Comparison of ENCODE assay signal across 30 cellular contexts in genomic region chr6:133757330-133757729, GRCh38.
DNase-seq lines count a peak whose midpoint lies in the region; ATAC-seq and TF ChIP-seq lines count a peak whose summit lies in the region.
"Had no signal": no experiment of that assay in that cellular context is flagged by ENCODE, and none has a peak within 500 bp of the region (broad histone marks: within the 10 kb centered on the region; RNA-seq: fewer than 3 reads in every experiment).

No MANE protein-coding gene starts in this region.

- H3K4me3 ChIP-seq in ascending aorta (no peak overlapping the region), fibroblast of pulmonary artery (replicated peaks; ENCODE audit: low read depth, low read length) (no peak overlapping the region), osteoblast (ENCODE audit: insufficient read depth, low read length) (no peak overlapping the region), transverse colon (no peak overlapping the region)
- H3K4me3 ChIP-seq: cardiac muscle cell, esophagus squamous epithelium, HAP-1, psoas muscle, skin epidermis had no signal

- H3K4me1 ChIP-seq in ascending aorta = peaks cover 17 to 35% of the 10 kb centered on the region in 2 donors
- peaks cover 49% of the 10 kb centered on the region for H3K4me1 ChIP-seq in osteoblast (ENCODE audit: insufficient read depth, low read length)
- no peaks in the 10 kb centered on the region for H3K4me1 ChIP-seq in transverse colon
- H3K4me1 ChIP-seq: HAP-1, psoas muscle had no signal

- intact Hi-C loops in ascending aorta (cut with DNase I) (no loop called here), transverse colon (cut with DNase I; ENCODE audit: low total_unique reads) (no loop called here)

- no peak overlapping the region for H3K27ac Mint-ChIP-seq in activated T-helper 17 cell treated with anti-CD3 and anti-CD28 coated beads, Interleukin-2, amount 50 U/mL, for 72 hours
- H3K27ac Mint-ChIP-seq: activated naive CD4-positive, alpha-beta T cell treated with anti-CD3 and anti-CD28 coated beads, Interleukin-2, amount 50 U/mL, for 72 hours; activated T-helper 1 cell treated with anti-CD3 and anti-CD28 coated beads, Interleukin-12 subunit alpha, Interleukin-12 subunit beta, Interleukin-2, Interleukin-4 antibody, amounts not matched to agents 30 ng/mL and 10 ng/mL and 1 ng/mL, durations not matched to agents 14 hours and 24 hours and 36 hours; CD14-positive monocyte; dendritic cell treated with granulocyte-macrophage colony-stimulating factor and Interleukin-4, amounts not matched to agents 40 ng/mL and 50 ng/mL, for 4 days; endodermal cell had no signal

- no peak for DNase-seq in ascending aorta (ENCODE audit: low spot score in 2 of 2)
- DNase-seq in fibroblast of pulmonary artery (ENCODE audit: low read depth) = peak; percentile 62
- DNase-seq in osteoblast (ENCODE audit: insufficient read length, low spot score, missing footprints) = no peak
- DNase-seq in transverse colon = no peak
- DNase-seq in NCI-H774 (lab: John Stamatoyannopoulos, UW) = no peak
- no peak for DNase-seq in activated gamma-delta T cell (lab: John Stamatoyannopoulos, UW)
- DNase-seq: activated CD4-positive, alpha-beta T cell treated with anti-CD3 and anti-CD28 coated beads, Interleukin-2, amount 50 U/mL, for 48 hours; anterior cingulate cortex; Calu3; DMS79 treated with DMSO at 0.1 percent for 48 hours; endodermal cell; esophagus squamous epithelium; GF-D8; head of caudate nucleus; mesendoderm; NCI-H2029; NCI-H748 treated with DMSO at 0.1 percent for 48 hours; psoas muscle; stimulated activated naive CD8-positive, alpha-beta T cell treated with anti-CD3 and anti-CD28 coated beads, Interleukin-15, Interleukin-2, amounts not matched to agents 100 U/mL and 50 U/mL, for 24 hours; trophoblast cell had no signal

- H3K9me3 Mint-ChIP-seq in activated T-helper 17 cell treated with anti-CD3 and anti-CD28 coated beads, Interleukin-2, amount 50 U/mL, for 72 hours = no peaks in the 10 kb centered on the region
- H3K9me3 Mint-ChIP-seq: activated naive CD4-positive, alpha-beta T cell treated with anti-CD3 and anti-CD28 coated beads, Interleukin-2, amount 50 U/mL, for 72 hours; activated T-helper 1 cell treated with anti-CD3 and anti-CD28 coated beads, Interleukin-12 subunit alpha, Interleukin-12 subunit beta, Interleukin-2, Interleukin-4 antibody, amounts not matched to agents 30 ng/mL and 10 ng/mL and 1 ng/mL, durations not matched to agents 14 hours and 24 hours and 36 hours; CD14-positive monocyte; dendritic cell treated with granulocyte-macrophage colony-stimulating factor and Interleukin-4, amounts not matched to agents 40 ng/mL and 50 ng/mL, for 4 days; endodermal cell had no signal

- 46 to 50% methylated on average over 2 of the region's 2 CpGs for WGBS in transverse colon (ENCODE audit: low coverage in 1 of 2), 2 donors

- no peaks in the 10 kb centered on the region for H3K36me3 ChIP-seq in ascending aorta
- no peaks in the 10 kb centered on the region for H3K36me3 ChIP-seq in osteoblast (ENCODE audit: insufficient read depth, low read length)
- no peaks in the 10 kb centered on the region for H3K36me3 ChIP-seq in transverse colon
- H3K36me3 ChIP-seq: cardiac muscle cell, esophagus squamous epithelium, HAP-1 had no signal

- H3K27me3 Mint-ChIP-seq in activated T-helper 17 cell treated with anti-CD3 and anti-CD28 coated beads, Interleukin-2, amount 50 U/mL, for 72 hours = peaks cover 11% of the 10 kb centered on the region
- H3K27me3 Mint-ChIP-seq: dendritic cell treated with granulocyte-macrophage colony-stimulating factor and Interleukin-4, amounts not matched to agents 40 ng/mL and 50 ng/mL, for 4 days had no signal

- H4K20me1 ChIP-seq in osteoblast (ENCODE audit: insufficient read depth, low read length) = no peaks in the 10 kb centered on the region

- no peaks in the 10 kb centered on the region for H3K9me3 ChIP-seq in ascending aorta
- H3K9me3 ChIP-seq in osteoblast (ENCODE audit: low read depth, low read length) = no peaks in the 10 kb centered on the region
- no peaks in the 10 kb centered on the region for H3K9me3 ChIP-seq in transverse colon
- H3K9me3 ChIP-seq: esophagus squamous epithelium, HAP-1, psoas muscle had no signal

- no peak for TF ChIP-seq EP300 in transverse colon (IDR thresholded peaks at IDR 0.05; ENCODE audit: low read depth)

- H3K27me3 ChIP-seq in ascending aorta = no peaks in the 10 kb centered on the region
- H3K27me3 ChIP-seq in osteoblast (ENCODE audit: insufficient read depth, low read length) = no peaks in the 10 kb centered on the region
- H3K27me3 ChIP-seq in transverse colon = no peaks in the 10 kb centered on the region
- H3K27me3 ChIP-seq: esophagus squamous epithelium had no signal

- H3K27ac ChIP-seq in ascending aorta (peak overlapping the region; percentile 30 to 60), osteoblast (ENCODE audit: low read depth, low read length) (peak overlapping the region; percentile 91), transverse colon (peak overlapping the region; percentile 16 to 52 (median 30))
- H3K27ac ChIP-seq: cardiac muscle cell, psoas muscle, skin epidermis had no signal

- no peak overlapping the region for H3K4me3 Mint-ChIP-seq in activated T-helper 17 cell treated with anti-CD3 and anti-CD28 coated beads, Interleukin-2, amount 50 U/mL, for 72 hours
- H3K4me3 Mint-ChIP-seq: activated T-helper 1 cell treated with anti-CD3 and anti-CD28 coated beads, Interleukin-12 subunit alpha, Interleukin-12 subunit beta, Interleukin-2, Interleukin-4 antibody, amounts not matched to agents 30 ng/mL and 10 ng/mL and 1 ng/mL, durations not matched to agents 14 hours and 24 hours and 36 hours; CD14-positive monocyte; dendritic cell treated with granulocyte-macrophage colony-stimulating factor and Interleukin-4, amounts not matched to agents 40 ng/mL and 50 ng/mL, for 4 days; endodermal cell had no signal

- H3K4me2 ChIP-seq in osteoblast (ENCODE audit: insufficient read depth, low read length) = no peak overlapping the region

- no peak for TF ChIP-seq POLR2A in transverse colon (IDR thresholded peaks at IDR 0.05)

- no peak overlapping the region for H2AFZ ChIP-seq in osteoblast (ENCODE audit: low read length)

- no peaks in the 10 kb centered on the region for H3K4me1 Mint-ChIP-seq in activated T-helper 17 cell treated with anti-CD3 and anti-CD28 coated beads, Interleukin-2, amount 50 U/mL, for 72 hours
- H3K4me1 Mint-ChIP-seq: CD14-positive monocyte, endodermal cell had no signal

- no peaks in the 10 kb centered on the region for H3K79me2 ChIP-seq in osteoblast (ENCODE audit: insufficient read depth, low read length)

- TF ChIP-seq CTCF in ascending aorta (IDR thresholded peaks at IDR 0.05) (no peak), fibroblast of pulmonary artery (IDR thresholded peaks at IDR 0.05; ENCODE audit: low read length, missing control alignments) (no peak), osteoblast (IDR thresholded peaks at IDR 0.05; ENCODE audit: extremely low read depth, low read depth, low read length) (no peak), transverse colon (IDR thresholded peaks at IDR 0.05) (no peak)

- ATAC-seq in activated T-helper 17 cell treated with anti-CD3 and anti-CD28 coated beads, Interleukin-2, amount 50 U/mL, for 72 hours (replicated peaks) = no peak
- no peak for ATAC-seq in GM21381 (IDR thresholded peaks at IDR 0.05; ENCODE audit: unreplicated experiment)
- ATAC-seq: activated CD4-positive, CD25-positive, alpha-beta regulatory T cell treated with anti-CD3 and anti-CD28 coated beads, Interleukin-2, amount 50 U/mL, for 24 hours; activated naive CD4-positive, alpha-beta T cell treated with anti-CD3 and anti-CD28 coated beads, Interleukin-2, amount 50 U/mL, for 72 hours; psoas muscle; stimulated activated naive CD8-positive, alpha-beta T cell treated with anti-CD3 and anti-CD28 coated beads, Interleukin-15, Interleukin-2, amounts not matched to agents 100 U/mL and 50 U/mL, for 24 hours had no signal

- H3K36me3 Mint-ChIP-seq in activated T-helper 17 cell treated with anti-CD3 and anti-CD28 coated beads, Interleukin-2, amount 50 U/mL, for 72 hours (ENCODE audit: low read depth) = no peaks in the 10 kb centered on the region
- H3K36me3 Mint-ChIP-seq: activated naive CD4-positive, alpha-beta T cell treated with anti-CD3 and anti-CD28 coated beads, Interleukin-2, amount 50 U/mL, for 72 hours; CD14-positive monocyte had no signal

- in situ Hi-C loops in transverse colon (cut with MboI; ENCODE audit: low pct_ligation_motif_present in 1 of 4, low pct_unique_long_range_greater_than_20kb in 1 of 4, low sequenced_read_pairs in 3 of 4) = no loop called here

Comparison
In these comparisons a context has a peak if more than half of its experiments do, and no peak if none do; other contexts are left out.
1. H3K27ac ChIP-seq: peak in every context shown above with its lines; median percentile 91 in osteoblast; 45 in ascending aorta; 30 in transverse colon.